In genomic region chr16:85359147-85359822, GRCh38 we compare ENCODE assay signal across 1 cellular context.
A peak's percentile ranks its signal among the peaks of the same experiment; 100 is the strongest.
TF ChIP-seq lines count a peak whose summit lies in the region.

No MANE protein-coding gene starts in this region.

TF ChIP-seq in K562, 482 proteins besides CTCF, POLR2A, EP300 and RAD21 (continued from another document and continues in another):
- TF ChIP-seq ELK1 (CRISPR knock-in tag; IDR thresholded peaks at IDR 0.05) (no peak), NR4A1 (CRISPR knock-in tag; IDR thresholded peaks at IDR 0.05) (no peak), NR4A1 (tag; IDR thresholded peaks at IDR 0.05) (peak; percentile 56; the same call in 1 of the 2 replicates), ATF7 (IDR thresholded peaks at IDR 0.05) (peak; percentile 74; the same call in 1 of the 2 replicates), CHD4 (IDR thresholded peaks at IDR 0.05; ENCODE audit: insufficient read depth, insufficient replicate concordance, low read depth, low read length, poor library complexity, severe bottlenecking) (no peak), LCOR (CRISPR knock-in tag; IDR thresholded peaks at IDR 0.05) (0 out of 2 replicates have a peak, but pooled peaks have one; percentile 42), NCOA2 (IDR thresholded peaks at IDR 0.05; ENCODE audit: partially characterized antibody in 2 of 2) (no peak), E2F1 (CRISPR knock-in tag; IDR thresholded peaks at IDR 0.05) (0 out of 2 replicates have a peak, but pooled peaks have one; percentile 46), SAFB2 (IDR thresholded peaks at IDR 0.05; ENCODE audit: borderline replicate concordance, low read depth, low read length, severe bottlenecking) (no peak), SOX6 (IDR thresholded peaks at IDR 0.05) (peak; percentile 43; the same call in 1 of the 2 replicates), ZNF347 (CRISPR knock-in tag; IDR thresholded peaks at IDR 0.05; ENCODE audit: low read depth) (no peak), CTBP1 (IDR thresholded peaks at IDR 0.05; ENCODE audit: borderline replicate concordance) (peak; percentile 87), MLLT1 (IDR thresholded peaks at IDR 0.05) (peak in 1 of 2 experiments; percentile 85; a peak in 2 of 4 replicates), ZNF121 (CRISPR knock-in tag; conservative IDR thresholded peaks at IDR 0.05) (no peak), ZNF75A (CRISPR knock-in tag; IDR thresholded peaks at IDR 0.05) (no peak), THAP12 (CRISPR knock-in tag; IDR thresholded peaks at IDR 0.05) (no peak), HDAC1 (IDR thresholded peaks at IDR 0.05) (peak in 1 of 2 experiments; percentile 43; a peak in 1 of 4 replicates), HNRNPL (IDR thresholded peaks at IDR 0.05; ENCODE audit: low read depth, low read length) (peak; percentile 74; the same call in 1 of the 2 replicates), HMGN3 (IDR thresholded peaks at IDR 0.05; ENCODE audit: borderline replicate concordance, extremely low read depth, insufficient read length, low read depth, low read length) (peak; percentile 75), ZBTB7A (IDR thresholded peaks at IDR 0.05; ENCODE audit: borderline replicate concordance, control insufficient read depth, low read depth, low read length) (peak; percentile 82; the same call in 1 of the 2 replicates), CBX1 (IDR thresholded peaks at IDR 0.05; ENCODE audit: low read depth) (peak; percentile 58; the same call in 1 of the 2 replicates), ZNF274 (IDR thresholded peaks at IDR 0.05; ENCODE audit: borderline replicate concordance, low read depth, low read length) (no peak), ZBTB1 (CRISPR knock-in tag; IDR thresholded peaks at IDR 0.05; ENCODE audit: borderline replicate concordance, low read depth) (no peak), ZNF12 (CRISPR knock-in tag; IDR thresholded peaks at IDR 0.05) (peak; percentile 73; the same call in 1 of the 2 replicates), PCBP1 (IDR thresholded peaks at IDR 0.05; ENCODE audit: low read depth, low read length, poor library complexity, severe bottlenecking) (no peak), CREBBP (IDR thresholded peaks at IDR 0.05; ENCODE audit: low read depth, low read length) (no peak), MYC (IDR thresholded peaks at IDR 0.05; ENCODE audit: low read depth, low read length) (0 out of 2 replicates have a peak, but pooled peaks have one; percentile 27), MYC (CRISPR knock-in tag; IDR thresholded peaks at IDR 0.05; ENCODE audit: borderline replicate concordance, low read depth) (0 out of 2 replicates have a peak, but pooled peaks have one; percentile 38), STAT5A (IDR thresholded peaks at IDR 0.05; ENCODE audit: borderline replicate concordance, low read length) (no peak), DPF2 (IDR thresholded peaks at IDR 0.05) (peak; percentile 96), CEBPG (CRISPR knock-in tag; IDR thresholded peaks at IDR 0.05) (peak; percentile 48), CEBPG (tag; conservative IDR thresholded peaks at IDR 0.05 in 1 of 2, IDR thresholded peaks at IDR 0.05 in 1 of 2) (no peak), L3MBTL2 (IDR thresholded peaks at IDR 0.05) (peak; percentile 54; the same call in 1 of the 2 replicates), USF2 (CRISPR knock-in tag; IDR thresholded peaks at IDR 0.05) (no peak), NEUROD1 (IDR thresholded peaks at IDR 0.05; ENCODE audit: borderline replicate concordance, low read depth, low read length, partially characterized antibody) (peak; percentile 80), FUS (optimal IDR thresholded peaks at IDR 0.05; ENCODE audit: low read depth, low read length) (no peak), TCF7 (IDR thresholded peaks at IDR 0.05; ENCODE audit: borderline replicate concordance) (no peak; the same call in 1 of the 2 replicates), MIER1 (IDR thresholded peaks at IDR 0.05; ENCODE audit: low read depth) (no peak), ZNF696 (CRISPR knock-in tag; conservative IDR thresholded peaks at IDR 0.05) (no peak), ZFP30 (CRISPR knock-in tag; IDR thresholded peaks at IDR 0.05; ENCODE audit: borderline replicate concordance) (no peak), SMARCE1 (IDR thresholded peaks at IDR 0.05) (peak; percentile 97), ZBTB49 (CRISPR knock-in tag; IDR thresholded peaks at IDR 0.05; ENCODE audit: borderline replicate concordance) (no peak), KLF10 (CRISPR knock-in tag; IDR thresholded peaks at IDR 0.05) (no peak), THRA (IDR thresholded peaks at IDR 0.05) (no peak), ZNF146 (CRISPR knock-in tag; IDR thresholded peaks at IDR 0.05; ENCODE audit: unreplicated experiment) (no peak), ELF2 (CRISPR knock-in tag; IDR thresholded peaks at IDR 0.05) (no peak), NFE2 (IDR thresholded peaks at IDR 0.05; ENCODE audit: low read depth) (peak; percentile 78), PATZ1 (CRISPR knock-in tag; IDR thresholded peaks at IDR 0.05; ENCODE audit: borderline replicate concordance) (no peak), ZKSCAN8 (CRISPR knock-in tag; IDR thresholded peaks at IDR 0.05) (no peak), MBD1 (CRISPR knock-in tag; IDR thresholded peaks at IDR 0.05) (no peak), ZNF766 (CRISPR knock-in tag; conservative IDR thresholded peaks at IDR 0.05) (peak; percentile 82), ZNF263 (CRISPR knock-in tag; IDR thresholded peaks at IDR 0.05; ENCODE audit: borderline replicate concordance) (peak; percentile 75), YBX1 (IDR thresholded peaks at IDR 0.05) (no peak), KLF13 (tag; IDR thresholded peaks at IDR 0.05; ENCODE audit: borderline replicate concordance, low read depth) (no peak; the same call in 1 of the 2 replicates), CXXC5 (CRISPR knock-in tag; IDR thresholded peaks at IDR 0.05) (peak; percentile 42), CREB3 (tag; conservative IDR thresholded peaks at IDR 0.05; ENCODE audit: low read depth) (0 out of 2 replicates have a peak, but pooled peaks have one; percentile 21)
